ENCODE assay signal across 9 cellular contexts in the genomic region with DNA sequence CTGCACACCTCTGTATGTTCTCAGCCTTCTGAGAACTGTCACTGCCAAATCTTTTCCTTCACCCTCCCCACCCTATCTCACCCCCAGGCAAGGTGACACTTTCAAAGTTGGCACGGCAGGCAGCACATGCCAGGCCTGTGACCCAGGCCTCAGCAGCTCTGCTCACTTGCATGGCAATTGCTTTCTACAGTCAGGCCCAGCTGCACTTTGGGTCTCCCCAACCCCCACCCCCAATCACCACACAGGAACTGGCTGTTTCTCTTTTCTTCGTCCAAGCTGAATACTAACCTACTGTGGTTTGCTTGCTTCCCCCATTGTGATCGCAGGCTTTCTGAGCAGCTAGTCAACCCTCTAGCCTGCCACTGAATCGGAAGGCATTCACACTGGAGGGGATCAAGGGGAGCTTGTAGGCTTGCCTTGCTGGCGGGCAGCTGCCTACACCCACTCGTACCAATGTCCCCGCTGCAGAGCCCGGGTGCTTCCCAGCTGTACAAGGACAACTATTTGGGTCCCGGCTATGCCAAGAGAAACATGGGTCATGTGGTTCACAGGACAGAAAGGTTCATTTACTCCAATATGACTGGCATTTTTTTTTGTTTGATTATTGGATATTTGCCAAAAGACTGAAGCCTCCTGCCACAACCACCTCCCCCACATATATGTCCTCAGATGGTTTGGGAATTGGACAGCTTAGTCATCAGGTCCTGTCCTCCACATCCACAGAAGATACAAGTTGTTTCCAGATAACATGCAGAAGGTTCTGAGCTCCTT. TPM values are rescaled to one million over a fixed set of nuclear protein-coding genes. Genes with fewer than 3 reads are reported as not detected.
DNase-seq lines count a peak whose midpoint lies in the region; ATAC-seq, FAIRE-seq and TF ChIP-seq lines count a peak whose summit lies in the region.
"Had no signal": no experiment of that assay in that cellular context is flagged by ENCODE, and none has a peak within 500 bp of the region (broad histone marks: within the 10 kb centered on the region; RNA-seq: fewer than 3 reads in every experiment).

No MANE protein-coding gene starts in this region.

- H3K27ac Mint-ChIP-seq in CD4-positive, CD25-positive, alpha-beta regulatory T cell, result peak overlapping the region in 2 of 3 donors; percentile 50 to 73
- no peak overlapping the region for H3K27ac Mint-ChIP-seq in type B pancreatic cell

- no peaks in the 10 kb centered on the region for H3K27me3 ChIP-seq in CD4-positive, CD25-positive, alpha-beta regulatory T cell (ENCODE audit: control insufficient read depth, insufficient read depth, low read length)
- no peaks in the 10 kb centered on the region for H3K27me3 ChIP-seq in small intestine (ENCODE audit: control insufficient read depth in 2 of 2, insufficient read depth in 2 of 2, low read length in 2 of 2)
- H3K27me3 ChIP-seq in prostate gland (replicated peaks; ENCODE audit: insufficient read depth), result no peaks in the 10 kb centered on the region

- FAIRE-seq in small intestine (lab: Jason Lieb, UNC), result no peak
- FAIRE-seq: bronchial epithelial cell had no signal

- no peak overlapping the region for H3K27ac ChIP-seq in CD4-positive, CD25-positive, alpha-beta regulatory T cell (ENCODE audit: insufficient read depth, low read length, poor library complexity, severe bottlenecking)
- H3K27ac ChIP-seq in small intestine (ENCODE audit: low read depth in 1 of 2, low read length in 1 of 2) (peak overlapping the region; percentile 48 to 58), prostate gland (no peak overlapping the region)

- peaks cover 0 to 7% (median 0%) of the 10 kb centered on the region in 4 donors for H3K4me1 Mint-ChIP-seq in CD4-positive, CD25-positive, alpha-beta regulatory T cell
- H3K4me1 Mint-ChIP-seq in type B pancreatic cell (ENCODE audit: unreplicated experiment), result no peaks in the 10 kb centered on the region

- no peaks in the 10 kb centered on the region for H3K9me3 ChIP-seq in CD4-positive, CD25-positive, alpha-beta regulatory T cell (ENCODE audit: control insufficient read depth in 2 of 2, low read length in 2 of 2)
- H3K9me3 ChIP-seq in small intestine (ENCODE audit: control insufficient read depth, low read depth), result no peaks in the 10 kb centered on the region
- H3K9me3 ChIP-seq in prostate gland, result no peaks in the 10 kb centered on the region

- intact Hi-C loops in prostate gland (cut with DNase I), result no loop called here

- TF ChIP-seq CTCF in cardiac fibroblast (IDR thresholded peaks at IDR 0.05; ENCODE audit: low read depth, low read length), result no peak
- no peak for TF ChIP-seq CTCF in prostate gland (IDR thresholded peaks at IDR 0.05)
- TF ChIP-seq CTCF in type B pancreatic cell (conservative IDR thresholded peaks at IDR 0.05), result no peak

- no peak overlapping the region for H3K4me3 ChIP-seq in CD4-positive, CD25-positive, alpha-beta regulatory T cell (ENCODE audit: low read depth, low read length)
- no peak overlapping the region for H3K4me3 ChIP-seq in cardiac fibroblast (replicated peaks in 1 of 2; ENCODE audit: low read depth in 2 of 2, low read length in 2 of 2)
- no peak overlapping the region for H3K4me3 ChIP-seq in small intestine (ENCODE audit: low read depth in 1 of 2, low read length in 2 of 2)
- no peak overlapping the region for H3K4me3 ChIP-seq in prostate gland

- no peak overlapping the region for H3K4me3 Mint-ChIP-seq in CD4-positive, CD25-positive, alpha-beta regulatory T cell
- H3K4me3 Mint-ChIP-seq in type B pancreatic cell, result no peak overlapping the region

- WGBS in small intestine, 3 donors, result 69 to 91% (median 75%) methylated on average over 9 of the region's 9 CpGs
- WGBS in prostate gland, result 71% methylated on average over 6 of the region's 9 CpGs

- H3K27me3 Mint-ChIP-seq in CD4-positive, CD25-positive, alpha-beta regulatory T cell, result no peaks in the 10 kb centered on the region
- H3K27me3 Mint-ChIP-seq in type B pancreatic cell, result no peaks in the 10 kb centered on the region

- no peaks in the 10 kb centered on the region for H3K4me1 ChIP-seq in CD4-positive, CD25-positive, alpha-beta regulatory T cell (ENCODE audit: control insufficient read depth, insufficient read depth, low read length, poor library complexity, severe bottlenecking)
- no peaks in the 10 kb centered on the region for H3K4me1 ChIP-seq in small intestine (ENCODE audit: control insufficient read depth in 2 of 2, insufficient read depth in 1 of 2, low read depth in 1 of 2, low read length in 1 of 2)
- H3K4me1 ChIP-seq in prostate gland (replicated peaks), result no peaks in the 10 kb centered on the region

- H3K36me3 ChIP-seq in CD4-positive, CD25-positive, alpha-beta regulatory T cell (ENCODE audit: control insufficient read depth, insufficient read depth, low read length), result no peaks in the 10 kb centered on the region
- H3K36me3 ChIP-seq in small intestine (ENCODE audit: control insufficient read depth in 2 of 2, insufficient read depth in 2 of 2, low read length in 2 of 2) (no peaks in the 10 kb centered on the region), prostate gland (no peaks in the 10 kb centered on the region)

- TF ChIP-seq POLR2A in prostate gland (IDR thresholded peaks at IDR 0.05), result no peak

- H3K36me3 Mint-ChIP-seq in CD4-positive, CD25-positive, alpha-beta regulatory T cell, result peaks cover 2% of the 10 kb centered on the region
- peaks cover 3% of the 10 kb centered on the region for H3K36me3 Mint-ChIP-seq in type B pancreatic cell

- DNase-seq in CD4-positive, CD25-positive, alpha-beta regulatory T cell, result peak in 1 of 3 donors; percentile 42
- DNase-seq in cardiac fibroblast (ENCODE audit: low read depth in 2 of 2) (peak; percentile 37 to 39), small intestine (no peak), DMS 273 treated with DMSO at 0.1 percent for 48 hours (lab: John Stamatoyannopoulos, UW) (no peak), prostate gland (ENCODE audit: low spot score) (no peak), type B pancreatic cell (ENCODE audit: extremely low spot score, unreplicated experiment) (no peak)

- no peak for ATAC-seq in CD4-positive, CD25-positive, alpha-beta regulatory T cell (ENCODE audit: low read depth in 2 of 2)
- ATAC-seq in GM19395 (IDR thresholded peaks at IDR 0.05; ENCODE audit: unreplicated experiment) (peak; percentile 91), HG03469 (IDR thresholded peaks at IDR 0.05; ENCODE audit: unreplicated experiment) (peak; percentile 70)

- no peaks in the 10 kb centered on the region for H3K9me3 Mint-ChIP-seq in CD4-positive, CD25-positive, alpha-beta regulatory T cell
- H3K9me3 Mint-ChIP-seq in type B pancreatic cell, result no peaks in the 10 kb centered on the region

RNA-seq across cellular contexts. Expression of a gene that starts 28.1 kb away (rescaled TPM):
- 2.6 TPM for total RNA-seq in CD4-positive, CD25-positive, alpha-beta regulatory T cell
- polyA plus RNA-seq in CD4-positive, CD25-positive, alpha-beta regulatory T cell, result 1 to 10 TPM; 3.0 to 4.9 (median 3.5) TPM
- polyA plus RNA-seq in small intestine, result 10 to 100 TPM; 10.4 to 24.4 (median 15.9) TPM
- total RNA-seq in prostate gland (10 to 100 TPM in 1 of 2 donors, 1 to 10 TPM in 1; 7.4 to 15.3 TPM), type B pancreatic cell (ENCODE audit: low replicate concordance) (7.0 and 7.4 TPM in 2 replicates)

RNA-seq across cellular contexts. Expression of a gene that starts 41.0 kb away (rescaled TPM):
- 165 TPM for total RNA-seq in CD4-positive, CD25-positive, alpha-beta regulatory T cell
- 100 to 1,000 TPM; 236 to 336 (median 273) TPM for polyA plus RNA-seq in CD4-positive, CD25-positive, alpha-beta regulatory T cell
- polyA plus RNA-seq in small intestine, result 1,000 to 10,000 TPM in 2 of 3 donors, 100 to 1,000 TPM in 1; 850 to 1,883 (median 1,700) TPM
- total RNA-seq in prostate gland, result 100 to 1,000 TPM; 230 to 237 TPM
- total RNA-seq in type B pancreatic cell (ENCODE audit: low replicate concordance), result 428 and 470 TPM in 2 replicates

Comparison
In these comparisons a context has a peak if more than half of its experiments do, and no peak if none do; other contexts are left out.
1. ATAC-seq: peak in GM19395 (single experiment) and HG03469 (single experiment); none in CD4-positive, CD25-positive, alpha-beta regulatory T cell (0 of 2).
2. DNase-seq: peak in cardiac fibroblast (2 of 2); none in small intestine (single experiment), DMS 273 treated with DMSO at 0.1 percent for 48 hours (single experiment), prostate gland (single experiment) and type B pancreatic cell (single experiment).
3. H3K27ac ChIP-seq: peak in small intestine (2 of 2); none in CD4-positive, CD25-positive, alpha-beta regulatory T cell (single experiment) and prostate gland (0 of 2).